In the genomic region with DNA sequence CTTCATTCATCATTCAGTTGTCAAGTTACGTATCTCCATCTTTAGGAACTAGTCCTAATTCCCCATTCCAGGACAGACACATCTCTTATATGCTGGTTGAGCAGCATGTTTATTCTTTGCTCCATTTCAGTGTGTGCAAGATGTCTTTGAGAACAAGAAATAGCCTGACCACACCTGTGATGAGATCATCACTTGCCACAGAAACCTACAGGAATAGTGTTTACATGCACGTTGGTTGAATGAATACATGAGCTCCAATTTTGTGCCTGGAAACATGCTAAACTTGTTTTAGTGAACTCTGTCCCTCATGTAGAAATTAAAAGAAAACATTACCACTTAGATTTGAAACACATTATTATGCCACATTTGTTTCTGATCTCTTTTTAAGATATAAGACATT, we compare ENCODE assay signal across 24 cellular contexts.
A peak's percentile ranks its signal among the peaks of the same experiment; 100 is the strongest.
DNase-seq lines count a peak whose midpoint lies in the region; ATAC-seq, FAIRE-seq and TF ChIP-seq lines count a peak whose summit lies in the region.
"Had no signal": no experiment of that assay in that cellular context is flagged by ENCODE, and none has a peak within 500 bp of the region (broad histone marks: within the 10 kb centered on the region; RNA-seq: fewer than 3 reads in every experiment).

No MANE protein-coding gene starts in this region.

- H2BK5ac ChIP-seq in H1 (ENCODE audit: low read depth, low read length), result no peak overlapping the region

- no peak overlapping the region for H2BK20ac ChIP-seq in H1 (ENCODE audit: low read length)

- TF ChIP-seq POLR2A in H1 (IDR thresholded peaks at IDR 0.05; ENCODE audit: control extremely low read depth in 1 of 2, low read depth in 2 of 2, low read length in 2 of 2) (no peak), right lobe of liver (IDR thresholded peaks at IDR 0.05) (no peak), esophagus muscularis mucosa (IDR thresholded peaks at IDR 0.05; ENCODE audit: low read depth) (no peak)

- no peak for TF ChIP-seq RAD21 in H1 (IDR thresholded peaks at IDR 0.05 in 1 of 2, conservative IDR thresholded peaks at IDR 0.05 in 1 of 2; ENCODE audit: low read depth in 2 of 2, low read length in 2 of 2)

- TF ChIP-seq EP300 in H1 (IDR thresholded peaks at IDR 0.05; ENCODE audit: borderline replicate concordance in 1 of 2, low read depth in 2 of 2, low read length in 2 of 2) (no peak), esophagus muscularis mucosa (IDR thresholded peaks at IDR 0.05) (no peak)

- H2BK120ac ChIP-seq in H1 (replicated peaks; ENCODE audit: low read depth, low read length), result no peak overlapping the region

- CTCF ChIA-PET in PC-9 (lab: Charles Lee), result no interaction called here
- CTCF ChIA-PET in H1 (lab: Charles Lee; ENCODE audit: partially characterized antibody), result interaction anchor here (1.0 kb wide), 1 partner anchor 40 kb away, joined by 3 read pairs; no protein-coding TSS in a partner anchor

- no peak overlapping the region for H4K8ac ChIP-seq in H1 (ENCODE audit: extremely low read depth, insufficient read depth, low read length)

- H3K23ac ChIP-seq in H1 (ENCODE audit: insufficient read length), result no peak overlapping the region

- H3K23me2 ChIP-seq in H1 (ENCODE audit: low read depth, low read length), result no peaks in the 10 kb centered on the region

- no peak for FAIRE-seq in H1 (lab: Jason Lieb, UNC)
- FAIRE-seq: GM18507 had no signal

- no peak overlapping the region for H3K4me3 ChIP-seq in PC-9
- H3K4me3 ChIP-seq in H1 (ENCODE audit: extremely low read depth in 1 of 4, insufficient read depth in 2 of 4, low read depth in 3 of 4, low read length in 4 of 4), result no peak overlapping the region
- H3K4me3 ChIP-seq in right lobe of liver, result no peak overlapping the region
- no peak overlapping the region for H3K4me3 ChIP-seq in esophagus muscularis mucosa

- no peak overlapping the region for H3K4ac ChIP-seq in H1 (replicated peaks; ENCODE audit: insufficient read length, low read depth, low read length)

- no peak overlapping the region for H2BK12ac ChIP-seq in H1 (ENCODE audit: low read depth, low read length)

- no peak overlapping the region for H3K56ac ChIP-seq in H1 (replicated peaks; ENCODE audit: insufficient read length, low read depth, low read length)

- H3K4me2 ChIP-seq in PC-9 (peak overlapping the region; percentile 32), H1 (ENCODE audit: insufficient read depth in 1 of 2, low read depth in 2 of 2, low read length in 2 of 2) (no peak overlapping the region)
- H3K4me2 ChIP-seq: SK-N-SH had no signal

- no peak overlapping the region for H2BK15ac ChIP-seq in H1 (ENCODE audit: low read length)

- no peaks in the 10 kb centered on the region for H3K27me3 ChIP-seq in PC-9 (ENCODE audit: insufficient read depth, low read depth)
- no peaks in the 10 kb centered on the region for H3K27me3 ChIP-seq in H1 (replicated peaks in 1 of 4; ENCODE audit: control insufficient read depth in 3 of 4, extremely low read depth in 1 of 4, insufficient read depth in 3 of 4, low read length in 3 of 4)
- no peaks in the 10 kb centered on the region for H3K27me3 ChIP-seq in right lobe of liver
- H3K27me3 ChIP-seq in esophagus muscularis mucosa, result no peaks in the 10 kb centered on the region

- H3K9me3 ChIP-seq in PC-9 (ENCODE audit: insufficient read depth, low read depth) (no peaks in the 10 kb centered on the region), H1 (ENCODE audit: insufficient read depth in 2 of 2, low read depth in 1 of 2, low read length in 1 of 2) (no peaks in the 10 kb centered on the region), right lobe of liver (no peaks in the 10 kb centered on the region), esophagus muscularis mucosa (no peaks in the 10 kb centered on the region)
- H3K9me3 ChIP-seq: SK-N-SH had no signal

- intact Hi-C loops in PC-9 (cut with micrococcal nuclease; ENCODE audit: unreplicated experiment), result no loop called here
- intact Hi-C loops in right lobe of liver (cut with DNase I), result no loop called here
- intact Hi-C loops in esophagus muscularis mucosa (cut with DNase I), result no loop called here

- TF ChIP-seq CTCF in PC-9 (conservative IDR thresholded peaks at IDR 0.05) (no peak), H1 (IDR thresholded peaks at IDR 0.05; ENCODE audit: control extremely low read depth in 1 of 3, insufficient read depth in 1 of 3, low read depth in 1 of 3, low read length in 3 of 3) (no peak), right lobe of liver (IDR thresholded peaks at IDR 0.05) (no peak), esophagus muscularis mucosa (IDR thresholded peaks at IDR 0.05) (no peak)

- POLR2A ChIA-PET in PC-9 (lab: Charles Lee; ENCODE audit: unreplicated experiment), result interaction anchor here (0.6 kb wide), 1 partner anchor 718 kb away, joined by 3 read pairs; no protein-coding TSS in a partner anchor
- POLR2A ChIA-PET in H1 (lab: Charles Lee; ENCODE audit: partially characterized antibody), result no interaction called here

- BruUV-seq in PC-9 (replicated peaks; lab: Mats Ljungman, UMichigan), result no TSS peak

- no peak overlapping the region for H3K9ac ChIP-seq in H1 (replicated peaks in 1 of 4; ENCODE audit: extremely low read depth in 1 of 4, low read depth in 3 of 4, low read length in 3 of 4)
- H3K9ac ChIP-seq: SK-N-SH had no signal

- H4K91ac ChIP-seq in H1 (replicated peaks; ENCODE audit: insufficient read length, low read length), result no peak overlapping the region

- H4K20me1 ChIP-seq in PC-9 (ENCODE audit: insufficient read depth) (no peaks in the 10 kb centered on the region), H1 (replicated peaks in 1 of 2; ENCODE audit: control insufficient read depth in 1 of 2, insufficient read depth in 2 of 2, low read length in 2 of 2) (no peaks in the 10 kb centered on the region)

- H3K14ac ChIP-seq in H1 (ENCODE audit: insufficient read length), result no peak overlapping the region

- no peaks in the 10 kb centered on the region for H3F3A ChIP-seq in PC-9 (ENCODE audit: insufficient read depth, low read depth)

- H2AFZ ChIP-seq in PC-9 (no peak overlapping the region), H1 (ENCODE audit: low read length) (0 out of 2 replicates have a peak overlapping the region, but pooled peaks have one; percentile 58)

- peaks cover 3% of the 10 kb centered on the region; the same call in 1 of the 2 replicates for H3K9me2 ChIP-seq in PC-9 (ENCODE audit: insufficient read depth)
- H3K9me2 ChIP-seq: SK-N-SH had no signal

- peak; percentile 36 for DNase-seq in NCI-H748 (lab: John Stamatoyannopoulos, UW; ENCODE audit: unreplicated experiment)
- DNase-seq in NCI-H748 treated with DMSO at 0.1 percent for 48 hours (lab: John Stamatoyannopoulos, UW), result no peak
- peak in 1 of 2 experiments; percentile 54 for DNase-seq in PC-9
- no peak for DNase-seq in H1 (ENCODE audit: low read depth in 1 of 2, low spot score in 2 of 2)
- DNase-seq in right lobe of liver, result no peak
- no peak for DNase-seq in esophagus muscularis mucosa (ENCODE audit: extremely low spot score)
- DNase-seq: 8988T; AML-193; CD8-positive, alpha-beta T cell; GDM1; H7; KBM-7; NCI-H1105 treated with DMSO at 0.1 percent for 48 hours; NCI-H1694; NCI-H2081; NCI-H2171; NCI-H345; NCI-H524; SIG-M5; SK-N-SH had no signal

- no peaks in the 10 kb centered on the region for H3K36me3 ChIP-seq in PC-9 (ENCODE audit: low read depth)
- no peaks in the 10 kb centered on the region for H3K36me3 ChIP-seq in H1 (ENCODE audit: control insufficient read depth in 2 of 4, insufficient read depth in 4 of 4, low read length in 3 of 4)
- no peaks in the 10 kb centered on the region for H3K36me3 ChIP-seq in right lobe of liver
- no peaks in the 10 kb centered on the region for H3K36me3 ChIP-seq in esophagus muscularis mucosa

- ATAC-seq in right lobe of liver (no peak), HG02981 (IDR thresholded peaks at IDR 0.05; ENCODE audit: unreplicated experiment) (no peak), HG03196 (IDR thresholded peaks at IDR 0.05; ENCODE audit: unreplicated experiment) (no peak)
- ATAC-seq: CD8-positive, alpha-beta T cell had no signal

- no peak overlapping the region for H3K27ac ChIP-seq in PC-9
- H3K27ac ChIP-seq in H1 (ENCODE audit: low read depth, low read length), result no peak overlapping the region
- no peak overlapping the region for H3K27ac ChIP-seq in right lobe of liver
- no peak overlapping the region for H3K27ac ChIP-seq in esophagus muscularis mucosa (replicated peaks in 1 of 4)
- H3K27ac ChIP-seq: RWPE1 had no signal

- H2AK5ac ChIP-seq in H1 (ENCODE audit: low read depth, low read length), result no peak overlapping the region

- WGBS in H1 (ENCODE audit: extremely low coverage in 1 of 2, insufficient coverage in 1 of 2, insufficient read length in 1 of 2, insufficient replicate concordance in 2 of 2, low coverage in 1 of 2, low lambda C conversion rate in 2 of 2, missing lambda C conversion rate in 1 of 2), 2 experiments, result 82% methylated on average over 2 of the region's 2 CpGs; no CpG with 5 or more reads in 1 of the 2 experiments
- 54% methylated on average over 2 of the region's 2 CpGs for WGBS in right lobe of liver (ENCODE audit: insufficient coverage, low coverage, low lambda C conversion rate, missing lambda C conversion rate)
- WGBS in esophagus muscularis mucosa, result 68% methylated on average over 2 of the region's 2 CpGs

- H4K5ac ChIP-seq in H1 (ENCODE audit: insufficient read length, low read depth, low read length), result no peak overlapping the region

- H3K18ac ChIP-seq in H1 (ENCODE audit: extremely low read depth, low read length), result no peak overlapping the region

- H3K79me2 ChIP-seq in PC-9 (ENCODE audit: low read depth), result no peaks in the 10 kb centered on the region
- no peaks in the 10 kb centered on the region for H3K79me2 ChIP-seq in H1 (ENCODE audit: control insufficient read depth in 1 of 2, insufficient read depth in 2 of 2, low read length in 2 of 2)

- H3K4me1 ChIP-seq in PC-9 (replicated peaks; ENCODE audit: insufficient read depth), result peaks cover 11% of the 10 kb centered on the region; the same call in 1 of the 2 replicates
- H3K4me1 ChIP-seq in H1 (replicated peaks in 1 of 4; ENCODE audit: control insufficient read depth in 3 of 4, insufficient read depth in 4 of 4, low read length in 3 of 4), result no peaks in the 10 kb centered on the region
- no peaks in the 10 kb centered on the region for H3K4me1 ChIP-seq in right lobe of liver
- no peaks in the 10 kb centered on the region for H3K4me1 ChIP-seq in esophagus muscularis mucosa

- H3K79me1 ChIP-seq in H1 (ENCODE audit: low read depth, low read length), result no peaks in the 10 kb centered on the region

TF ChIP-seq in H1, 55 proteins besides CTCF, POLR2A, EP300 and RAD21 (continues in another document):
- TF ChIP-seq CREB1 (IDR thresholded peaks at IDR 0.05), result no peak
- TF ChIP-seq HDAC2 (IDR thresholded peaks at IDR 0.05; ENCODE audit: borderline replicate concordance in 1 of 2, low read depth in 2 of 2, low read length in 2 of 2), result no peak
- no peak for TF ChIP-seq NRF1 (IDR thresholded peaks at IDR 0.05; ENCODE audit: low read depth, low read length)
- no peak for TF ChIP-seq TAF7 (optimal IDR thresholded peaks at IDR 0.05; ENCODE audit: borderline replicate concordance, low read depth, low read length)
- TF ChIP-seq, protein P1, sequence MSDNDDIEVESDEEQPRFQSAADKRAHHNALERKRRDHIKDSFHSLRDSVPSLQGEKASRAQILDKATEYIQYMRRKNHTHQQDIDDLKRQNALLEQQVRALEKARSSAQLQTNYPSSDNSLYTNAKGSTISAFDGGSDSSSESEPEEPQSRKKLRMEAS (IDR thresholded peaks at IDR 0.05), result no peak
